Comparison of ENCODE assay signal across 10 cellular contexts in genomic region chr12:71710276-71711125, GRCh38. TPM values are rescaled to one million over a fixed set of nuclear protein-coding genes. Genes with fewer than 3 reads are reported as not detected.
DNase-seq lines count a peak whose midpoint lies in the region; ATAC-seq and TF ChIP-seq lines count a peak whose summit lies in the region.
"Had no signal": no experiment of that assay in that cellular context is flagged by ENCODE, and none has a peak within 500 bp of the region (broad histone marks: within the 10 kb centered on the region; RNA-seq: fewer than 3 reads in every experiment).

No MANE protein-coding gene starts in this region.

- DNase-seq in EH (ENCODE audit: low read depth): peak; percentile 90
- DNase-seq in cardiac fibroblast (ENCODE audit: low read depth in 2 of 2): peak; percentile 60 to 94
- DNase-seq in mucosa of descending colon: no peak
- no peak for DNase-seq in NK-92 (lab: John Stamatoyannopoulos, UW; ENCODE audit: unreplicated experiment)
- no peak for DNase-seq in thyroid gland
- DNase-seq: activated CD4-positive, alpha-beta memory T cell treated with anti-CD3 and anti-CD28 coated beads, Interleukin-2, amount 10 ng/mL, durations not matched to agents 7 days and 5 days; pancreas had no signal

- WGBS in thyroid gland, 2 donors: 90 to 93% methylated on average over 7 of the region's 7 CpGs

- TF ChIP-seq EP300 in Ishikawa (IDR thresholded peaks at IDR 0.05; ENCODE audit: borderline replicate concordance): peak; percentile 74; the same call in 1 of the 2 replicates

- no peak for TF ChIP-seq RAD21 in Ishikawa (IDR thresholded peaks at IDR 0.05; ENCODE audit: low read depth)

- H3K27ac ChIP-seq in thyroid gland: no peak overlapping the region
- H3K27ac ChIP-seq: pancreas had no signal

- no peaks in the 10 kb centered on the region for H3K36me3 ChIP-seq in mucosa of descending colon (ENCODE audit: low read depth)
- no peaks in the 10 kb centered on the region for H3K36me3 ChIP-seq in thyroid gland
- H3K36me3 ChIP-seq: pancreas had no signal

- no peaks in the 10 kb centered on the region for H3K27me3 ChIP-seq in thyroid gland
- H3K27me3 ChIP-seq: pancreas had no signal

- ATAC-seq in mucosa of descending colon (peak; percentile 65), GM21576 (IDR thresholded peaks at IDR 0.05; ENCODE audit: unreplicated experiment) (no peak), GM21381 (IDR thresholded peaks at IDR 0.05; ENCODE audit: unreplicated experiment) (no peak)
- ATAC-seq: pancreas had no signal

- H3K9me3 ChIP-seq in mucosa of descending colon (peaks cover 13% of the 10 kb centered on the region), thyroid gland (no peaks in the 10 kb centered on the region)
- H3K9me3 ChIP-seq: pancreas had no signal

- no peak for TF ChIP-seq POLR2A in thyroid gland (IDR thresholded peaks at IDR 0.05)

- H3K4me1 ChIP-seq in mucosa of descending colon (ENCODE audit: low read depth) (no peaks in the 10 kb centered on the region), thyroid gland (no peaks in the 10 kb centered on the region)
- H3K4me1 ChIP-seq: pancreas had no signal

- intact Hi-C loops in mucosa of descending colon (cut with DNase I, micrococcal nuclease): no loop called here
- intact Hi-C loops in thyroid gland (cut with DNase I): no loop called here

- TF ChIP-seq CTCF in cardiac fibroblast (IDR thresholded peaks at IDR 0.05; ENCODE audit: low read depth, low read length) (no peak), mucosa of descending colon (IDR thresholded peaks at IDR 0.05) (no peak), thyroid gland (IDR thresholded peaks at IDR 0.05) (no peak)

- H3K4me3 ChIP-seq in cardiac fibroblast (replicated peaks in 1 of 2; ENCODE audit: low read depth in 2 of 2, low read length in 2 of 2): no peak overlapping the region
- no peak overlapping the region for H3K4me3 ChIP-seq in mucosa of descending colon
- no peak overlapping the region for H3K4me3 ChIP-seq in thyroid gland (replicated peaks in 1 of 3)
- H3K4me3 ChIP-seq: pancreas had no signal

TF ChIP-seq in Ishikawa, 13 proteins besides CTCF, POLR2A, EP300 and RAD21:
- TF ChIP-seq USF1 (IDR thresholded peaks at IDR 0.05): no peak
- TF ChIP-seq MAX (IDR thresholded peaks at IDR 0.05): peak; percentile 58
- TF ChIP-seq REST (IDR thresholded peaks at IDR 0.05; ENCODE audit: low read depth): no peak
- TF ChIP-seq FOXM1 (IDR thresholded peaks at IDR 0.05; ENCODE audit: borderline replicate concordance, low read depth): peak; percentile 48; the same call in 1 of the 2 replicates
- TF ChIP-seq TEAD4 (IDR thresholded peaks at IDR 0.05): peak; percentile 70
- no peak for TF ChIP-seq CREB1 (IDR thresholded peaks at IDR 0.05; ENCODE audit: low read depth)
- TF ChIP-seq YY1 (IDR thresholded peaks at IDR 0.05; ENCODE audit: low read depth): 0 out of 2 replicates have a peak, but pooled peaks have one; percentile 18
- TF ChIP-seq ZBTB7A (IDR thresholded peaks at IDR 0.05; ENCODE audit: low read depth): no peak
- TF ChIP-seq TAF1 (IDR thresholded peaks at IDR 0.05; ENCODE audit: low read depth): no peak
- no peak for TF ChIP-seq EGR1 (IDR thresholded peaks at IDR 0.05)
- TF ChIP-seq NFIC (IDR thresholded peaks at IDR 0.05): peak; percentile 61; the same call in 1 of the 2 replicates
- TF ChIP-seq CEBPB (IDR thresholded peaks at IDR 0.05): peak; percentile 82
- 0 out of 2 replicates have a peak, but pooled peaks have one; percentile 54 for TF ChIP-seq TCF12 (IDR thresholded peaks at IDR 0.05; ENCODE audit: low read depth)

RNA-seq across cellular contexts. Expression of gene TMEM19, which starts 24.6 kb away (rescaled TPM):
- 10 to 100 TPM; 25.3 to 41.7 (median 37.3) TPM for total RNA-seq in mucosa of descending colon
- 10 to 100 TPM; 29.3 to 50.0 (median 47.4) TPM for total RNA-seq in thyroid gland

RNA-seq across cellular contexts. Expression of gene RAB21, which starts 44.2 kb away (rescaled TPM):
- total RNA-seq in mucosa of descending colon: 10 to 100 TPM; 61.6 to 97.3 (median 63.6) TPM
- total RNA-seq in thyroid gland: 10 to 100 TPM; 16.0 to 55.1 (median 28.1) TPM

RNA-seq across cellular contexts. Expression of gene THAP2, which starts 46.4 kb away (rescaled TPM):
- total RNA-seq in mucosa of descending colon (1 to 10 TPM; 3.2 to 4.6 (median 3.9) TPM), thyroid gland (10 to 100 TPM in 1 of 4 donors, 1 to 10 TPM in 3; 2.4 to 11.6 (median 3.0) TPM)

RNA-seq across cellular contexts. Expression of gene ZFC3H1, which starts 46.9 kb away (rescaled TPM):
- total RNA-seq in mucosa of descending colon (10 to 100 TPM; 49.0 to 64.1 (median 57.0) TPM), thyroid gland (10 to 100 TPM; 45.2 to 62.4 (median 50.0) TPM)

Comparison
In these comparisons a context has a peak if more than half of its experiments do, and no peak if none do; other contexts are left out.
1. DNase-seq: peak in EH (single experiment) and cardiac fibroblast (2 of 2); none in mucosa of descending colon (0 of 3), NK-92 (single experiment) and thyroid gland (0 of 2).